ENCODE assay signal across 1 cellular context in the genomic region with DNA sequence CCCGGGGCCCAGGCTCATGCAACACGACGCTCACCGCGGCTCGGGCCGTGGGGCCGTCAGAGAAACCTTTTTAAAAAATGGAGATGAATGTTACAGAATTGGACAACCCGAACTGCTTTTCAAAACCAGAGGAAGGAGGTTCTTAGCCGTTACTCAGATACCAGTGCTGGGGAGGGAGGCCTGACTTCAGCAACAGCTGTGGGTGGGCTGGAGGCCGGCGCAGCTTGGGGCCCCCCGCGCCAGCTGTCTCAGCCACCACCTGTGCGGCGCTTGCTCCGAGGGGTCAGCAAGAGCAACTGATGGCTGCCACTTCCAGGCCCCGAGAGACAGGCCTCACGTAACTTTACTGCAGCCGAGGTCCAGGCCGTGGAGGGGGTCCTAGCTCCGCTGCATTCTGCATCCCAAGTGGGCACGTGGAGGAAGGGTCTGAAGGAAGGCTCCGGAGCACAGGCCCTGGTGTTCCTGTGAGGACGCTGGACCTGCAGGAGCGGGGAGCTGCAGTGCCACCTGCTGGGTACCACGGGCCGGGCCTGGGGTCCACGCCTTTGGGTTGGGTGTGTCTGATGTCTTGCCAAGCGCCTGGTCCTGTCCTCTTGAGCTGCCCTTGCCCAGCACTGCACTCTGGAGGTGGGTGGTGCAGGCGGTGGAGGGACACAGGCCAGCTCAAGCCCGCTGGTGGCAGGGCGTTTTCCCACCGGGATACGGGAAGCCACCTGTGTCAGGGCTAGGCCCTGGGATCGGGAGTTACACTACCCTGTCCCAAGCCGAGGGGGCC.
TF ChIP-seq lines count a peak whose summit lies in the region.

No MANE protein-coding gene starts in this region.

TF ChIP-seq in K562, 482 proteins besides CTCF, POLR2A, EP300 and RAD21 (continues in another document):
- TF ChIP-seq STAG1 (CRISPR knock-in tag; IDR thresholded peaks at IDR 0.05; ENCODE audit: borderline replicate concordance) (peak; percentile 45; the same call in 1 of the 2 replicates), STAT5A (IDR thresholded peaks at IDR 0.05; ENCODE audit: borderline replicate concordance, low read length) (no peak), MYNN (IDR thresholded peaks at IDR 0.05) (peak; percentile 50; the same call in 1 of the 2 replicates), MYNN (CRISPR knock-in tag; IDR thresholded peaks at IDR 0.05) (no peak), ZNF695 (CRISPR knock-in tag; IDR thresholded peaks at IDR 0.05) (no peak), TSHZ1 (CRISPR knock-in tag; IDR thresholded peaks at IDR 0.05) (no peak), ZNF668 (CRISPR knock-in tag; IDR thresholded peaks at IDR 0.05) (no peak), TRIM28 (IDR thresholded peaks at IDR 0.05) (no peak), ARID2 (IDR thresholded peaks at IDR 0.05) (peak; percentile 13; the same call in 1 of the 2 replicates), CBX2 (IDR thresholded peaks at IDR 0.05; ENCODE audit: insufficient read depth, low read length, poor library complexity, severe bottlenecking) (no peak), HDAC2 (IDR thresholded peaks at IDR 0.05) (no peak), SMC3 (conservative IDR thresholded peaks at IDR 0.05; ENCODE audit: insufficient read depth, low read depth, low read length) (0 out of 2 replicates have a peak, but pooled peaks have one; percentile 30), CREB3 (tag; conservative IDR thresholded peaks at IDR 0.05; ENCODE audit: low read depth) (no peak), DLX4 (CRISPR knock-in tag; IDR thresholded peaks at IDR 0.05) (no peak), MTF1 (CRISPR knock-in tag; IDR thresholded peaks at IDR 0.05; ENCODE audit: borderline replicate concordance) (no peak), MAFG (tag; conservative IDR thresholded peaks at IDR 0.05) (no peak), ZFP36 (IDR thresholded peaks at IDR 0.05; ENCODE audit: low read depth, low read length, partially characterized antibody) (no peak), RBM14 (IDR thresholded peaks at IDR 0.05; ENCODE audit: borderline replicate concordance, insufficient read depth, low read depth, low read length) (0 out of 2 replicates have a peak, but pooled peaks have one; percentile 61), RAD51 (IDR thresholded peaks at IDR 0.05; ENCODE audit: borderline replicate concordance, low read depth) (no peak), ATF7 (IDR thresholded peaks at IDR 0.05) (no peak), MYC (IDR thresholded peaks at IDR 0.05; ENCODE audit: low read depth, low read length) (no peak), MYC (CRISPR knock-in tag; IDR thresholded peaks at IDR 0.05; ENCODE audit: borderline replicate concordance, low read depth) (no peak), ZNF316 (IDR thresholded peaks at IDR 0.05) (no peak), E2F3 (CRISPR knock-in tag; IDR thresholded peaks at IDR 0.05) (no peak), ETS2 (tag; IDR thresholded peaks at IDR 0.05; ENCODE audit: borderline replicate concordance, poor library complexity, severe bottlenecking) (no peak), SP1 (CRISPR knock-in tag; IDR thresholded peaks at IDR 0.05) (0 out of 2 replicates have a peak, but pooled peaks have one; percentile 46), NFXL1 (CRISPR knock-in tag; IDR thresholded peaks at IDR 0.05) (no peak), ZNF75A (CRISPR knock-in tag; IDR thresholded peaks at IDR 0.05) (no peak), USF2 (CRISPR knock-in tag; IDR thresholded peaks at IDR 0.05) (no peak), ZNF324 (CRISPR knock-in tag; IDR thresholded peaks at IDR 0.05) (no peak), BACH1 (tag; IDR thresholded peaks at IDR 0.05) (no peak), BMI1 (IDR thresholded peaks at IDR 0.05; ENCODE audit: low read length) (no peak), ZBTB11 (CRISPR knock-in tag; IDR thresholded peaks at IDR 0.05) (no peak), VEZF1 (CRISPR knock-in tag; IDR thresholded peaks at IDR 0.05) (no peak), ERF (CRISPR knock-in tag; IDR thresholded peaks at IDR 0.05) (no peak), GATA2 (CRISPR knock-in tag; IDR thresholded peaks at IDR 0.05) (no peak), PURB (CRISPR knock-in tag; IDR thresholded peaks at IDR 0.05; ENCODE audit: low read depth) (no peak), YY1 (IDR thresholded peaks at IDR 0.05; ENCODE audit: borderline replicate concordance in 1 of 3, control insufficient read depth in 1 of 3, extremely low read depth in 1 of 3, insufficient read depth in 3 of 3, insufficient read length in 1 of 3, insufficient replicate concordance in 2 of 3, low read depth in 1 of 3, low read length in 2 of 3) (no peak), FOXA3 (CRISPR knock-in tag; conservative IDR thresholded peaks at IDR 0.05 in 1 of 2, IDR thresholded peaks at IDR 0.05 in 1 of 2) (no peak)
- TF ChIP-seq, protein P1, sequence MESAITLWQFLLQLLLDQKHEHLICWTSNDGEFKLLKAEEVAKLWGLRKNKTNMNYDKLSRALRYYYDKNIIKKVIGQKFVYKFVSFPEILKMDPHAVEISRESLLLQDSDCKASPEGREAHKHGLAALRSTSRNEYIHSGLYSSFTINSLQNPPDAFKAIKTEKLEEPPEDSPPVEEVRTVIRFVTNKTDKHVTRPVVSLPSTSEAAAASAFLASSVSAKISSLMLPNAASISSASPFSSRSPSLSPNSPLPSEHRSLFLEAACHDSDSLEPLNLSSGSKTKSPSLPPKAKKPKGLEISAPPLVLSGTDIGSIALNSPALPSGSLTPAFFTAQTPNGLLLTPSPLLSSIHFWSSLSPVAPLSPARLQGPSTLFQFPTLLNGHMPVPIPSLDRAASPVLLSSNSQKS (CRISPR knock-in tag; IDR thresholded peaks at IDR 0.05) = no peak
- TF ChIP-seq, protein P2, sequence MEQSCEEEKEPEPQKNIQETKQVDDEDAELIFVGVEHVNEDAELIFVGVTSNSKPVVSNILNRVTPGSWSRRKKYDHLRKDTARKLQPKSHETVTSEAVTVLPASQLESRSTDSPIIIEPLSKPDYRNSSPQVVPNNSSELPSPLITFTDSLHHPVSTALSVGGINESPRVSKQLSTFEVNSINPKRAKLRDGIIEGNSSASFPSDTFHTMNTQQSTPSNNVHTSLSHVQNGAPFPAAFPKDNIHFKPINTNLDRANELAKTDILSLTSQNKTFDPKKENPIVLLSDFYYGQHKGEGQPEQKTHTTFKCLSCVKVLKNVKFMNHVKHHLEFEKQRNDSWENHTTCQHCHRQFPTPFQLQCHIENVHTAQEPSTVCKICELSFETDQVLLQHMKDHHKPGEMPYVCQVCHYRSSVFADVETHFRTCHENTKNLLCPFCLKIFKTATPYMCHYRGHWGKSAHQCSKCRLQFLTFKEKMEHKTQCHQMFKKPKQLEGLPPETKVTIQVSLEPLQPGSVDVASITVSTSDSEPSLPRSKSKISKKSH (CRISPR knock-in tag; IDR thresholded peaks at IDR 0.05) = no peak
- TF ChIP-seq, protein P3, sequence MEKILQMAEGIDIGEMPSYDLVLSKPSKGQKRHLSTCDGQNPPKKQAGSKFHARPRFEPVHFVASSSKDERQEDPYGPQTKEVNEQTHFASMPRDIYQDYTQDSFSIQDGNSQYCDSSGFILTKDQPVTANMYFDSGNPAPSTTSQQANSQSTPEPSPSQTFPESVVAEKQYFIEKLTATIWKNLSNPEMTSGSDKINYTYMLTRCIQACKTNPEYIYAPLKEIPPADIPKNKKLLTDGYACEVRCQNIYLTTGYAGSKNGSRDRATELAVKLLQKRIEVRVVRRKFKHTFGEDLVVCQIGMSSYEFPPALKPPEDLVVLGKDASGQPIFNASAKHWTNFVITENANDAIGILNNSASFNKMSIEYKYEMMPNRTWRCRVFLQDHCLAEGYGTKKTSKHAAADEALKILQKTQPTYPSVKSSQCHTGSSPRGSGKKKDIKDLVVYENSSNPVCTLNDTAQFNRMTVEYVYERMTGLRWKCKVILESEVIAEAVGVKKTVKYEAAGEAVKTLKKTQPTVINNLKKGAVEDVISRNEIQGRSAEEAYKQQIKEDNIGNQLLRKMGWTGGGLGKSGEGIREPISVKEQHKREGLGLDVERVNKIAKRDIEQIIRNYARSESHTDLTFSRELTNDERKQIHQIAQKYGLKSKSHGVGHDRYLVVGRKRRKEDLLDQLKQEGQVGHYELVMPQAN (IDR thresholded peaks at IDR 0.05; ENCODE audit: borderline replicate concordance) = no peak
- TF ChIP-seq, protein P4, sequence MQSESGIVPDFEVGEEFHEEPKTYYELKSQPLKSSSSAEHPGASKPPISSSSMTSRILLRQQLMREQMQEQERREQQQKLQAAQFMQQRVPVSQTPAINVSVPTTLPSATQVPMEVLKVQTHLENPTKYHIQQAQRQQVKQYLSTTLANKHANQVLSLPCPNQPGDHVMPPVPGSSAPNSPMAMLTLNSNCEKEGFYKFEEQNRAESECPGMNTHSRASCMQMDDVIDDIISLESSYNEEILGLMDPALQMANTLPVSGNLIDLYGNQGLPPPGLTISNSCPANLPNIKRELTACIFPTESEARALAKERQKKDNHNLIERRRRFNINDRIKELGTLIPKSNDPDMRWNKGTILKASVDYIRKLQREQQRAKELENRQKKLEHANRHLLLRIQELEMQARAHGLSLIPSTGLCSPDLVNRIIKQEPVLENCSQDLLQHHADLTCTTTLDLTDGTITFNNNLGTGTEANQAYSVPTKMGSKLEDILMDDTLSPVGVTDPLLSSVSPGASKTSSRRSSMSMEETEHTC (IDR thresholded peaks at IDR 0.05) = no peak
